ENCODE assay signal across 11 cellular contexts in the genomic region with DNA sequence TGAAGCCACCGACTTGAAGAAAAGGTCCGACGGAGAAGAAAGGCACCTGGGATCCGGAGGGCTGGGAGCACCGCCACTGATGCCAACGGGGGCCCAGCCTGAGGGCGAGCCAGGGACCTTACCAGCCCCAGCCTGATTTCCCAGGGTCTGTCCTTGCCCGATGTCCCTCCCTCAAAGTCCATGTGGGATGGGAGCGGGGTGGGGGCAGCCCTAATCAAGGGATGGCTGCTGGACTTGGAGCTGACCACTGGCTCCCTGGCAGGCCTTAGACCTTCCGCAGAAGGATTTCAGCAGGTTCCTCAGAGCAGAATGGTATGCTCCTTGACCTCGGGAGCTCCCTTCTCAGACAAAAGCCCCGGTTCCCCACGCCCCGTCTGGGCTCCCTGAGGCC.
"Had no signal": no experiment of that assay in that cellular context is flagged by ENCODE, and none has a peak within 500 bp of the region (broad histone marks: within the 10 kb centered on the region; RNA-seq: fewer than 3 reads in every experiment).

No MANE protein-coding gene starts in this region.

- H3K9me3 ChIP-seq: pancreas, transverse colon had no signal

- H3K4me3 ChIP-seq: pancreas, transverse colon had no signal

- H3K36me3 ChIP-seq: brain microvascular endothelial cell, pancreas, transverse colon had no signal

- H3K27me3 Mint-ChIP-seq: activated naive CD8-positive, alpha-beta T cell treated with anti-CD3 and anti-CD28 coated beads, Interleukin-2, amount 10 ng/mL, durations not matched to agents 7 days and 5 days; effector memory CD8-positive, alpha-beta T cell had no signal

- FAIRE-seq: pancreas had no signal

- H3K36me3 Mint-ChIP-seq: mesothelial cell of epicardium had no signal

- H3K4me3 Mint-ChIP-seq: mesothelial cell of epicardium, neural crest cell had no signal

- H3K27ac ChIP-seq: brain microvascular endothelial cell, pancreas had no signal

- H3K27me3 ChIP-seq: brain microvascular endothelial cell, pancreas, transverse colon had no signal

- H3K9me3 Mint-ChIP-seq: activated naive CD8-positive, alpha-beta T cell treated with anti-CD3 and anti-CD28 coated beads, Interleukin-2, amount 10 ng/mL, durations not matched to agents 7 days and 5 days; activated T-helper 1 cell treated with anti-CD3 and anti-CD28 coated beads, Interleukin-12 subunit alpha, Interleukin-12 subunit beta, Interleukin-2, Interleukin-4 antibody, amounts not matched to agents 30 ng/mL and 10 ng/mL and 1 ng/mL, durations not matched to agents 14 hours and 24 hours and 36 hours; effector memory CD8-positive, alpha-beta T cell; mesothelial cell of epicardium; neural crest cell had no signal

- DNase-seq: brain microvascular endothelial cell, cerebellar nuclear complex, foreskin melanocyte, SW 1271 had no signal
